ENCODE assay signal across 32 cellular contexts in genomic region chr22:20043997-20044342, GRCh38.
"Had no signal": no experiment of that assay in that cellular context is flagged by ENCODE, and none has a peak within 500 bp of the region (broad histone marks: within the 10 kb centered on the region; RNA-seq: fewer than 3 reads in every experiment).

No MANE protein-coding gene starts in this region.

- H3K27ac Mint-ChIP-seq: activated CD8-positive, alpha-beta T cell treated with anti-CD3 and anti-CD28 coated beads for 36 hours; activated naive CD4-positive, alpha-beta T cell treated with anti-CD3 and anti-CD28 coated beads for 36 hours; activated naive CD4-positive, alpha-beta T cell treated with anti-CD3 and anti-CD28 coated beads, Interleukin-2, amount 50 U/mL, for 24 hours; activated naive CD8-positive, alpha-beta T cell treated with anti-CD3 and anti-CD28 coated beads for 36 hours; activated naive CD8-positive, alpha-beta T cell treated with anti-CD3 and anti-CD28 coated beads, Interleukin-2, amount 50 U/mL, for 24 hours; activated T-helper 1 cell treated with anti-CD3 and anti-CD28 coated beads, Interleukin-12 subunit alpha, Interleukin-12 subunit beta, Interleukin-2, Interleukin-4 antibody, amounts not matched to agents 30 ng/mL and 10 ng/mL and 1 ng/mL, durations not matched to agents 14 hours and 24 hours and 36 hours; activated T-helper 2 cell treated with anti-CD3 and anti-CD28 coated beads, Interferon-gamma antibody, Interleukin-2, Interleukin-4, amounts not matched to agents 10 μg/mL and 5 μg/mL and 100 μg/mL, durations not matched to agents 14 hours and 24 hours and 36 hours; endodermal cell; WTC11 had no signal

- H3K27me3 ChIP-seq: adrenal gland, body of pancreas, colonic mucosa, foreskin keratinocyte, gastrocnemius medialis, heart left ventricle had no signal

- H3K27me3 Mint-ChIP-seq: activated CD8-positive, alpha-beta T cell treated with anti-CD3 and anti-CD28 coated beads for 36 hours; activated naive CD4-positive, alpha-beta T cell treated with anti-CD3 and anti-CD28 coated beads, Interleukin-2, amount 50 U/mL, for 24 hours; activated naive CD8-positive, alpha-beta T cell treated with anti-CD3 and anti-CD28 coated beads for 36 hours; activated naive CD8-positive, alpha-beta T cell treated with anti-CD3 and anti-CD28 coated beads, Interleukin-2, amount 50 U/mL, for 24 hours had no signal

- H3K9me3 Mint-ChIP-seq: activated naive CD4-positive, alpha-beta T cell treated with anti-CD3 and anti-CD28 coated beads, Interleukin-2, amount 50 U/mL, for 24 hours had no signal

- H3K9me3 ChIP-seq: adrenal gland, body of pancreas, colonic mucosa, gastrocnemius medialis, heart left ventricle had no signal

- H3K4me3 ChIP-seq: adrenal gland, body of pancreas, colonic mucosa, gastrocnemius medialis, heart left ventricle had no signal

- H3K27ac ChIP-seq: adrenal gland, body of pancreas, colonic mucosa, foreskin keratinocyte, gastrocnemius medialis, heart left ventricle, VCaP had no signal

- H3K36me3 ChIP-seq: colonic mucosa had no signal

- H3K4me3 Mint-ChIP-seq: activated CD8-positive, alpha-beta T cell treated with anti-CD3 and anti-CD28 coated beads for 36 hours; activated naive CD4-positive, alpha-beta T cell treated with anti-CD3 and anti-CD28 coated beads for 36 hours; activated naive CD4-positive, alpha-beta T cell treated with anti-CD3 and anti-CD28 coated beads, Interleukin-2, amount 50 U/mL, for 24 hours; activated naive CD8-positive, alpha-beta T cell treated with anti-CD3 and anti-CD28 coated beads for 36 hours; activated naive CD8-positive, alpha-beta T cell treated with anti-CD3 and anti-CD28 coated beads, Interleukin-2, amount 50 U/mL, for 24 hours; activated T-cell treated with anti-CD3 and anti-CD28 coated beads, Interleukin-2, amount 50 U/mL, for 4 hours; activated T-helper 1 cell treated with anti-CD3 and anti-CD28 coated beads, Interleukin-12 subunit alpha, Interleukin-12 subunit beta, Interleukin-2, Interleukin-4 antibody, amounts not matched to agents 30 ng/mL and 10 ng/mL and 1 ng/mL, durations not matched to agents 14 hours and 24 hours and 36 hours; endodermal cell; WTC11 had no signal

- ATAC-seq: activated CD4-positive, CD25-positive, alpha-beta regulatory T cell treated with anti-CD3 and anti-CD28 coated beads, Interleukin-2, amount 50 U/mL, for 24 hours; activated CD8-positive, alpha-beta T cell treated with anti-CD3 and anti-CD28 coated beads for 36 hours; activated naive CD8-positive, alpha-beta T cell treated with anti-CD3 and anti-CD28 coated beads, Interleukin-2, amount 50 U/mL, for 24 hours; activated T-cell treated with anti-CD3 and anti-CD28 coated beads, Interleukin-2, amount 50 U/mL, for 4 hours; body of pancreas; esophagus mucosa; foreskin keratinocyte; gastrocnemius medialis; WTC11 had no signal

- H3K4me1 Mint-ChIP-seq: endodermal cell, WTC11 had no signal

- H3K4me1 ChIP-seq: adrenal gland, body of pancreas, colonic mucosa, foreskin keratinocyte, gastrocnemius medialis had no signal

- DNase-seq: activated CD4-positive, alpha-beta T cell treated with anti-CD3 and anti-CD28 coated beads for 48 hours; activated CD4-positive, alpha-beta T cell treated with anti-CD3 and anti-CD28 coated beads, Interleukin-2, amount 50 U/mL, for 1 hour; activated CD4-positive, alpha-beta T cell treated with anti-CD3 and anti-CD28 coated beads, Interleukin-2, amount 50 U/mL, for 48 hours; activated CD8-positive, alpha-beta memory T cell treated with anti-CD3 and anti-CD28 coated beads for 24 hours; activated CD8-positive, alpha-beta T cell treated with anti-CD3 and anti-CD28 coated beads for 36 hours; activated effector memory CD4-positive, alpha-beta T cell treated with anti-CD3 and anti-CD28 coated beads, Interleukin-2, amount 50 U/mL, for 16 hours; activated naive CD4-positive, alpha-beta T cell treated with anti-CD3 and anti-CD28 coated beads for 36 hours; activated naive CD8-positive, alpha-beta T cell treated with anti-CD3 and anti-CD28 coated beads for 36 hours; activated naive CD8-positive, alpha-beta T cell treated with anti-CD3 and anti-CD28 coated beads, Interleukin-2, amount 50 U/mL, for 24 hours; activated T-cell treated with anti-CD3 and anti-CD28 coated beads, Interleukin-2, amount 50 U/mL, for 4 hours; adrenal gland; amygdala; aorta; body of pancreas; caudate nucleus; colonic mucosa; effector CD8-positive, alpha-beta T cell; endodermal cell; foreskin keratinocyte; gastrocnemius medialis; glutamatergic neuron; heart left ventricle; SW 1271; T-helper 1 cell; T-helper 2 cell had no signal
